In the genomic region with DNA sequence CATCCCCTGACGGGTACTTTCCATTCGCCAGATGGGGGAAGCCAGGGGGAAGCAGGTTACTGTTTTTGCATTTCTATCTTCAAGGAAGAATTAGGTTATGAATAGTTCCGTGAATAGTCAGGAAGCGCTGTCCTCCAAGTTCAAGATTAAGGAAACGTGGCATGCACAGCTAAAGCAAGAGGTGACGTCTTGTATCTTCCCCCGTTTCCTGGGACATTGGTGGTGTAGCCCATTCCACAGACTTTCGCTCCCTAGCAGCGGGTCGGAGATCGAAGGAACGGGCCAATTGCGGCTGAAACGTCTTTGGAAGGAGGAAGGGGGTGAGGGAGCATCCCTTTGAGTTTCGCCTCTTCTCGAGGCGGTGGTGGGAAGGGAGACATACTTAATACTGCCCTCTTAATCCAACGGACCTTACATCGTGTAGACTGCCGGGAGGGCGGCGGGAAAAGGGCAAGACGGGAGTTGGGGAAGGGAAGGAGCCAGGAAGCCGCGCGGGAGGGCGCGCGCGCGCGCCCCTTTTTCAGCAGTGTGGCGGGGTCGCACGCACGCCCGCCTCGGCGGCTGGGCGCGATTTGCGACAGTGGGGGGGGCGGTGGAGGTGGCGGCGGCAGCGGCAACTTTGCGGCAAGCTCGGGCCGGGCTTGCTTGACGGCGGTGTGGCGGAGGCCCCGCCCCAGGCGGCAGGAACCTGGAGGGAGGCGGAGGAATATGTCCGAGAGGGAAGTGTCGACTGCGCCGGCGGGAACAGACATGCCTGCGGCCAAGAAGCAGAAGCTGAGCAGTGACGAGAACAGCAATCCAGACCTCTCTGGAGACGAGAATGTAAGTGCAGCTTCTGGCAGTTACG, we compare ENCODE assay signal across 8 cellular contexts. TPM values are rescaled to one million over a fixed set of nuclear protein-coding genes. Genes with fewer than 3 reads are reported as not detected.
DNase-seq lines count a peak whose midpoint lies in the region; ATAC-seq and TF ChIP-seq lines count a peak whose summit lies in the region.

A gene with protein sequence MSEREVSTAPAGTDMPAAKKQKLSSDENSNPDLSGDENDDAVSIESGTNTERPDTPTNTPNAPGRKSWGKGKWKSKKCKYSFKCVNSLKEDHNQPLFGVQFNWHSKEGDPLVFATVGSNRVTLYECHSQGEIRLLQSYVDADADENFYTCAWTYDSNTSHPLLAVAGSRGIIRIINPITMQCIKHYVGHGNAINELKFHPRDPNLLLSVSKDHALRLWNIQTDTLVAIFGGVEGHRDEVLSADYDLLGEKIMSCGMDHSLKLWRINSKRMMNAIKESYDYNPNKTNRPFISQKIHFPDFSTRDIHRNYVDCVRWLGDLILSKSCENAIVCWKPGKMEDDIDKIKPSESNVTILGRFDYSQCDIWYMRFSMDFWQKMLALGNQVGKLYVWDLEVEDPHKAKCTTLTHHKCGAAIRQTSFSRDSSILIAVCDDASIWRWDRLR (plus strand): TSS at position 232 of the 847 bp plus-strand sequence. CDS start 477 bp downstream, at position 709.

- no peaks in the 10 kb centered on the region for H3K9me3 Mint-ChIP-seq in Caco-2 (ENCODE audit: unreplicated experiment)
- no peaks in the 10 kb centered on the region for H3K9me3 Mint-ChIP-seq in activated CD8-positive, alpha-beta memory T cell treated with anti-CD3 and anti-CD28 coated beads, Interleukin-2, amount 10 ng/mL, durations not matched to agents 7 days and 5 days (ENCODE audit: low read depth)

- peaks cover 35% of the 10 kb centered on the region for H3K4me1 ChIP-seq in Caco-2
- peaks cover 22% of the 10 kb centered on the region for H3K4me1 ChIP-seq in mesodermal cell (ENCODE audit: control insufficient read depth, insufficient read depth, low read length, poor library complexity, severe bottlenecking)

- no peaks in the 10 kb centered on the region for H3K9me3 ChIP-seq in Caco-2
- no peaks in the 10 kb centered on the region for H3K9me3 ChIP-seq in mesodermal cell (ENCODE audit: control insufficient read depth, low read length)

- no peak within 1 kb of the TSS for H3K4me3 Mint-ChIP-seq in Caco-2 (ENCODE audit: unreplicated experiment)
- H3K4me3 Mint-ChIP-seq in activated CD8-positive, alpha-beta memory T cell treated with anti-CD3 and anti-CD28 coated beads, Interleukin-2, amount 10 ng/mL, durations not matched to agents 7 days and 5 days, result no peak within 1 kb of the TSS

- H3K36me3 Mint-ChIP-seq in Caco-2 (ENCODE audit: insufficient read depth, unreplicated experiment), result peaks cover 6% of the 10 kb centered on the region
- peaks cover 3% of the 10 kb centered on the region for H3K36me3 Mint-ChIP-seq in activated CD8-positive, alpha-beta memory T cell treated with anti-CD3 and anti-CD28 coated beads, Interleukin-2, amount 10 ng/mL, durations not matched to agents 7 days and 5 days

- H3K27me3 ChIP-seq in Caco-2 (replicated peaks; ENCODE audit: control insufficient read depth, insufficient read depth, low read length), result no peaks in the 10 kb centered on the region

- in situ Hi-C loops in endometrial microvascular endothelial cells (cut with HindIII; ENCODE audit: inconsistent ontology term, low pct_unique_long_range_greater_than_20kb, low sequenced_read_pairs), result no loop called here

- no peak within 1 kb of the TSS for H3K27ac Mint-ChIP-seq in Caco-2 (ENCODE audit: unreplicated experiment)
- no peak within 1 kb of the TSS for H3K27ac Mint-ChIP-seq in activated CD8-positive, alpha-beta memory T cell treated with anti-CD3 and anti-CD28 coated beads, Interleukin-2, amount 10 ng/mL, durations not matched to agents 7 days and 5 days

- POLR2A ChIA-PET in Caco-2 (lab: Charles Lee), result interaction anchor here (0.6 to 1.6 kb wide), 13 partner anchors 8 to 1431 kb away, joined by 3 to 10 read pairs (median 4); a partner anchor contains a TSS

- H3K4me3 ChIP-seq in Caco-2 (ENCODE audit: low read depth, low read length) (peak within 1 kb of the TSS; percentile 74), mesodermal cell (ENCODE audit: extremely low read depth, insufficient read depth, low read length, poor library complexity, severe bottlenecking) (peak within 1 kb of the TSS; percentile 92)

- DNase-seq in Caco-2 (peak; percentile 99 to 100), HUDEP-2 (lab: John Stamatoyannopoulos, UW; ENCODE audit: unreplicated experiment in 76 of 76) (peak; percentile 9 to 94 (median 88)), NOMO-1 treated with dmso at 0.1 percent for 144 hours (lab: John Stamatoyannopoulos, UW; ENCODE audit: unreplicated experiment) (peak; percentile 94)
- DNase-seq in activated CD8-positive, alpha-beta memory T cell treated with anti-CD3 and anti-CD28 coated beads, Interleukin-2, amount 10 ng/mL, durations not matched to agents 7 days and 5 days, result peak; percentile 97
- DNase-seq in stimulated activated CD8-positive, alpha-beta memory T cell treated with anti-CD3 and anti-CD28 coated beads, Interleukin-15, amount 100 ng/mL, for 4 hours (ENCODE audit: low read depth in 2 of 2), result peak; percentile 88 to 90

- CTCF ChIA-PET in Caco-2 (lab: Charles Lee), result interaction anchor here (0.5 to 1.5 kb wide), 10 partner anchors 15 to 390 kb away, joined by 3 to 8 read pairs (median 4); a partner anchor contains a TSS
- CTCF ChIA-PET in activated CD8-positive, alpha-beta memory T cell treated with anti-CD3 and anti-CD28 coated beads, Interleukin-2, amount 10 ng/mL, durations not matched to agents 7 days and 5 days (lab: Charles Lee), result interaction anchor here (0.7 to 2.8 kb wide), 4 partner anchors 42 to 561 kb away, joined by 3 to 10 read pairs (median 4); no protein-coding TSS in a partner anchor

- BruUV-seq in Caco-2 (replicated peaks; lab: Mats Ljungman, UMichigan), result TSS peak; percentile 92

- H3K27me3 Mint-ChIP-seq in Caco-2 (ENCODE audit: insufficient read depth, unreplicated experiment), result no peaks in the 10 kb centered on the region
- H3K27me3 Mint-ChIP-seq in activated CD8-positive, alpha-beta memory T cell treated with anti-CD3 and anti-CD28 coated beads, Interleukin-2, amount 10 ng/mL, durations not matched to agents 7 days and 5 days, result no peaks in the 10 kb centered on the region

- no peak for TF ChIP-seq CTCF in Caco-2 (IDR thresholded peaks at IDR 0.05; ENCODE audit: insufficient read depth in 1 of 2, low read depth in 1 of 2, low read length in 1 of 2, severe bottlenecking in 1 of 2, unreplicated experiment in 1 of 2)

- H3K36me3 ChIP-seq in Caco-2 (ENCODE audit: control insufficient read depth, insufficient read depth, low read length), result no peaks in the 10 kb centered on the region
- no peaks in the 10 kb centered on the region for H3K36me3 ChIP-seq in mesodermal cell (ENCODE audit: control insufficient read depth, insufficient read depth, low read length)

- peak; percentile 53 for ATAC-seq in GM21390 (IDR thresholded peaks at IDR 0.05; ENCODE audit: unreplicated experiment)
- ATAC-seq in activated CD8-positive, alpha-beta memory T cell treated with anti-CD3 and anti-CD28 coated beads, Interleukin-2, amount 10 ng/mL, durations not matched to agents 7 days and 5 days, result peak; percentile 85

- peak within 1 kb of the TSS; percentile 100 for H3K27ac ChIP-seq in mesodermal cell (ENCODE audit: low read depth, low read length, severe bottlenecking)

- 0 to 1% methylated on average over 38 to 45 of the region's 64 CpGs for WGBS in mesodermal cell (ENCODE audit: insufficient coverage in 2 of 2), 2 experiments

- peaks cover 45% of the 10 kb centered on the region for H3K4me1 Mint-ChIP-seq in Caco-2 (ENCODE audit: low read depth, unreplicated experiment)
- H3K4me1 Mint-ChIP-seq in activated CD8-positive, alpha-beta memory T cell treated with anti-CD3 and anti-CD28 coated beads, Interleukin-2, amount 10 ng/mL, durations not matched to agents 7 days and 5 days, result peaks cover 49% of the 10 kb centered on the region

- intact Hi-C loops in Caco-2 (cut with micrococcal nuclease; ENCODE audit: unreplicated experiment), result loop anchor here (1.0 to 10.0 kb wide), 6 partner anchors 26 to 580 kb away; a partner anchor contains a TSS

RNA-seq across cellular contexts. Expression of the gene that starts here (rescaled TPM):
- total RNA-seq in Caco-2 (2022) (68.3 and 75.5 TPM in 2 replicates), endometrial microvascular endothelial cells (ENCODE audit: inconsistent ontology term) (11.2 TPM)
- total RNA-seq in activated CD8-positive, alpha-beta memory T cell treated with anti-CD3 and anti-CD28 coated beads, Interleukin-2, amount 10 ng/mL, durations not matched to agents 7 days and 5 days, result 100 to 1,000 TPM in 1 of 2 experiments, 10 to 100 TPM in 1; 50.1 to 102 TPM
- polyA plus RNA-seq in mesodermal cell (2013, experiment 1 of 2), result 31.1 TPM
- 36.3 TPM for polyA plus RNA-seq in mesodermal cell (2013, experiment 2 of 2)

Comparison
In these comparisons a context has a peak if more than half of its experiments do, and no peak if none do; other contexts are left out.
1. Peak in every context shown above with its lines: DNase-seq, ATAC-seq, H3K4me3 ChIP-seq and H3K27ac ChIP-seq.